Comparison of ENCODE assay signal across 11 cellular contexts in genomic region chr15:85718271-85718971, GRCh38.
DNase-seq lines count a peak whose midpoint lies in the region; ATAC-seq and TF ChIP-seq lines count a peak whose summit lies in the region.
"Had no signal": no experiment of that assay in that cellular context is flagged by ENCODE, and none has a peak within 500 bp of the region (broad histone marks: within the 10 kb centered on the region; RNA-seq: fewer than 3 reads in every experiment).

No MANE protein-coding gene starts in this region.

- H3K36me3 ChIP-seq in mesenchymal stem cell (ENCODE audit: control insufficient read depth in 1 of 2, insufficient read depth in 2 of 2, low read depth in 1 of 2, low read length in 2 of 2) (peaks cover 13 to 97% of the 10 kb centered on the region in 2 experiments), endodermal cell (ENCODE audit: control insufficient read depth, insufficient read depth, low read length) (peaks cover 95% of the 10 kb centered on the region), breast epithelium (peaks cover 9% of the 10 kb centered on the region)

- H3K4me1 ChIP-seq in mesenchymal stem cell (ENCODE audit: control insufficient read depth, insufficient read depth, low read depth, low read length) (no peaks in the 10 kb centered on the region), endodermal cell (ENCODE audit: control insufficient read depth, insufficient read depth, low read length) (no peaks in the 10 kb centered on the region), breast epithelium (no peaks in the 10 kb centered on the region)

- H2AK5ac ChIP-seq in mesenchymal stem cell (ENCODE audit: low read length, severe bottlenecking): no peak overlapping the region

- no peaks in the 10 kb centered on the region for H3K9me3 Mint-ChIP-seq in naive thymus-derived CD8-positive, alpha-beta T cell
- no peaks in the 10 kb centered on the region for H3K9me3 Mint-ChIP-seq in endodermal cell

- no peak overlapping the region for H2BK15ac ChIP-seq in mesenchymal stem cell (ENCODE audit: low read depth, poor library complexity, severe bottlenecking)

- no peak overlapping the region for H3K23ac ChIP-seq in mesenchymal stem cell (ENCODE audit: low read length in 2 of 2)

- H3K4me3 Mint-ChIP-seq in naive thymus-derived CD8-positive, alpha-beta T cell: peak overlapping the region in 1 of 10 donors; percentile 56
- no peak overlapping the region for H3K4me3 Mint-ChIP-seq in endodermal cell

- H4K8ac ChIP-seq in mesenchymal stem cell (ENCODE audit: low read length): no peak overlapping the region

- H2BK120ac ChIP-seq in mesenchymal stem cell (ENCODE audit: low read depth, low read length): no peak overlapping the region

- no peak overlapping the region for H3K14ac ChIP-seq in mesenchymal stem cell (ENCODE audit: low read length in 2 of 2)

- H3K27ac ChIP-seq in mesenchymal stem cell (ENCODE audit: low read length, poor library complexity, severe bottlenecking) (no peak overlapping the region), endodermal cell (ENCODE audit: low read depth, low read length) (no peak overlapping the region), breast epithelium (peak overlapping the region in 1 of 2 donors; percentile 13)
- H3K27ac ChIP-seq: RWPE1 had no signal

- no peak for TF ChIP-seq CTCF in endodermal cell (conservative IDR thresholded peaks at IDR 0.05)
- no peak for TF ChIP-seq CTCF in breast epithelium (IDR thresholded peaks at IDR 0.05)

- ATAC-seq in GM18519 (IDR thresholded peaks at IDR 0.05; ENCODE audit: low FRiP score, unreplicated experiment): peak; percentile 60
- peak; percentile 52 for ATAC-seq in GM21367 (IDR thresholded peaks at IDR 0.05; ENCODE audit: unreplicated experiment)
- ATAC-seq in HG03135 (IDR thresholded peaks at IDR 0.05; ENCODE audit: unreplicated experiment): peak; percentile 51
- no peak for ATAC-seq in naive thymus-derived CD8-positive, alpha-beta T cell

- no peak for DNase-seq in naive thymus-derived CD8-positive, alpha-beta T cell
- DNase-seq in mesenchymal stem cell (no peak), endodermal cell (no peak), breast epithelium (ENCODE audit: low spot score in 2 of 2) (no peak)
- DNase-seq: DND-41; effector memory CD4-positive, alpha-beta T cell; NCI-H1694 had no signal

- WGBS in mesenchymal stem cell: 93% methylated on average over 11 of the region's 12 CpGs
- 94 to 98% methylated on average over 8 to 11 of the region's 12 CpGs for WGBS in endodermal cell (ENCODE audit: insufficient coverage in 1 of 2, insufficient read length in 1 of 2), 2 experiments

- no peak overlapping the region for H4K91ac ChIP-seq in mesenchymal stem cell (ENCODE audit: low read length)

- H3K9ac ChIP-seq in mesenchymal stem cell (ENCODE audit: low read length): no peak overlapping the region
- H3K9ac ChIP-seq in endodermal cell (ENCODE audit: extremely low read depth, low read length, poor library complexity, severe bottlenecking): no peak overlapping the region

- H3K4me1 Mint-ChIP-seq in naive thymus-derived CD8-positive, alpha-beta T cell: peaks cover 12 to 23% (median 16%) of the 10 kb centered on the region in 4 donors
- peaks cover 6% of the 10 kb centered on the region for H3K4me1 Mint-ChIP-seq in endodermal cell

- H2AFZ ChIP-seq in mesenchymal stem cell (ENCODE audit: low read depth, low read length): no peak overlapping the region

- no peak overlapping the region for H3K4me2 ChIP-seq in mesenchymal stem cell (ENCODE audit: low read length, poor library complexity, severe bottlenecking)

- H3K36me3 Mint-ChIP-seq in naive thymus-derived CD8-positive, alpha-beta T cell: peaks cover 5 to 99% (median 28%) of the 10 kb centered on the region in 3 donors
- peaks cover 80% of the 10 kb centered on the region for H3K36me3 Mint-ChIP-seq in endodermal cell (ENCODE audit: low read depth)

- POLR2A ChIA-PET in naive thymus-derived CD8-positive, alpha-beta T cell (lab: Charles Lee): no interaction called here

- H3K4me3 ChIP-seq in mesenchymal stem cell (ENCODE audit: insufficient read depth in 1 of 2, low read depth in 1 of 2, low read length in 2 of 2) (no peak overlapping the region), endodermal cell (ENCODE audit: low read length) (no peak overlapping the region), breast epithelium (no peak overlapping the region)

- H3K9me3 ChIP-seq in mesenchymal stem cell (ENCODE audit: control insufficient read depth, low read length) (no peaks in the 10 kb centered on the region), endodermal cell (ENCODE audit: control insufficient read depth, low read length) (no peaks in the 10 kb centered on the region), breast epithelium (no peaks in the 10 kb centered on the region)

- H2BK12ac ChIP-seq in mesenchymal stem cell (ENCODE audit: low read length in 2 of 2): no peak overlapping the region

- no peak overlapping the region for H2BK5ac ChIP-seq in mesenchymal stem cell (ENCODE audit: low read depth, low read length, poor library complexity, severe bottlenecking)

- peaks cover 9% of the 10 kb centered on the region for H3K79me1 ChIP-seq in mesenchymal stem cell (replicated peaks; ENCODE audit: low read length, poor library complexity, severe bottlenecking)

- H3K27me3 Mint-ChIP-seq in naive thymus-derived CD8-positive, alpha-beta T cell: no peaks in the 10 kb centered on the region
- no peaks in the 10 kb centered on the region for H3K27me3 Mint-ChIP-seq in endodermal cell (ENCODE audit: insufficient read depth)

- H3K18ac ChIP-seq in mesenchymal stem cell (ENCODE audit: low read depth in 1 of 2, low read length in 2 of 2): no peak overlapping the region

- TF ChIP-seq POLR2A in breast epithelium (IDR thresholded peaks at IDR 0.05): no peak

- H3K27ac Mint-ChIP-seq in naive thymus-derived CD8-positive, alpha-beta T cell: peak overlapping the region; percentile 27 to 81 (median 62)
- H3K27ac Mint-ChIP-seq in endodermal cell: no peak overlapping the region

- H3K27me3 ChIP-seq in mesenchymal stem cell (ENCODE audit: control insufficient read depth in 1 of 2, insufficient read depth in 1 of 2, low read length in 2 of 2) (no peaks in the 10 kb centered on the region), endodermal cell (ENCODE audit: control insufficient read depth, insufficient read depth, low read length, poor library complexity, severe bottlenecking) (no peaks in the 10 kb centered on the region), breast epithelium (no peaks in the 10 kb centered on the region)

- no peak overlapping the region for H3K4ac ChIP-seq in mesenchymal stem cell (ENCODE audit: low read depth in 1 of 2, low read length in 2 of 2)

- intact Hi-C loops in breast epithelium (cut with DNase I; ENCODE audit: low total_unique reads): no loop called here

Comparison
In these comparisons a context has a peak if more than half of its experiments do, and no peak if none do; other contexts are left out.
1. ATAC-seq: peak in GM18519 (single experiment), GM21367 (single experiment) and HG03135 (single experiment); none in naive thymus-derived CD8-positive, alpha-beta T cell (0 of 2).